In genomic region chr5:82408033-82408432, GRCh38 we compare ENCODE assay signal across 24 cellular contexts.
"Had no signal": no experiment of that assay in that cellular context is flagged by ENCODE, and none has a peak within 500 bp of the region (broad histone marks: within the 10 kb centered on the region; RNA-seq: fewer than 3 reads in every experiment).

No MANE protein-coding gene starts in this region.

- H3K27me3 ChIP-seq: spleen had no signal

- H3K36me3 ChIP-seq: spleen, thoracic aorta had no signal

- H3K27ac ChIP-seq: spleen, thoracic aorta had no signal

- H3K9me3 Mint-ChIP-seq: activated T-helper 17 cell treated with anti-CD3 and anti-CD28 coated beads, Interleukin-2, amount 50 U/mL, for 72 hours had no signal

- H3K4me1 ChIP-seq: spleen had no signal

- H3K36me3 Mint-ChIP-seq: brain, type B pancreatic cell had no signal

- ATAC-seq: activated naive CD4-positive, alpha-beta T cell treated with anti-CD3 and anti-CD28 coated beads, Interleukin-2, amount 50 U/mL, for 72 hours; activated T-helper 17 cell treated with anti-CD3 and anti-CD28 coated beads, Interleukin-2, amount 50 U/mL, for 72 hours; naive thymus-derived CD4-positive, alpha-beta T cell; WTC11 had no signal

- DNase-seq: activated CD8-positive, alpha-beta memory T cell treated with anti-CD3 and anti-CD28 coated beads for 24 hours; activated CD8-positive, alpha-beta memory T cell treated with anti-CD3 and anti-CD28 coated beads, Interleukin-2, amount 50 U/mL, for 4 hours; activated T-cell treated with anti-CD3 and anti-CD28 coated beads, Interleukin-2, amount 50 U/mL, for 24 hours; aorta; central memory CD4-positive, alpha-beta T cell; dermis blood vessel endothelial cell; effector memory CD4-positive, alpha-beta T cell; glutamatergic neuron; hypothalamus; naive thymus-derived CD4-positive, alpha-beta T cell; retina; spleen; stimulated activated CD4-positive, alpha-beta T cell treated with anti-CD3 and anti-CD28 coated beads, Interleukin-4, amount 100 ng/mL, for 1 hour; stimulated activated naive CD4-positive, alpha-beta T cell treated with Interleukin-2 at 50 U/mL for 16 hours; T1000 had no signal

- H3K4me3 ChIP-seq: spleen, thoracic aorta had no signal

- H3K4me3 Mint-ChIP-seq: activated T-cell treated with anti-CD3 and anti-CD28 coated beads, Interleukin-2, amount 50 U/mL, for 24 hours; activated T-helper 17 cell treated with anti-CD3 and anti-CD28 coated beads, Interleukin-2, amount 50 U/mL, for 72 hours; brain; naive thymus-derived CD4-positive, alpha-beta T cell; T-helper 1 cell treated with Interleukin-12 subunit alpha and Interleukin-12 subunit beta and Interleukin-4 antibody, amounts not matched to agents 30 μg/mL and 1 μg/mL, for 36 hours; type B pancreatic cell; WTC11 had no signal

- FAIRE-seq: frontal cortex had no signal

- H3K27ac Mint-ChIP-seq: activated naive CD4-positive, alpha-beta T cell treated with anti-CD3 and anti-CD28 coated beads, Interleukin-2, amount 50 U/mL, for 72 hours; activated T-cell treated with anti-CD3 and anti-CD28 coated beads, Interleukin-2, amount 50 U/mL, for 24 hours; activated T-helper 17 cell treated with anti-CD3 and anti-CD28 coated beads, Interleukin-2, amount 50 U/mL, for 72 hours; naive thymus-derived CD4-positive, alpha-beta T cell; progenitor cell of endocrine pancreas; T-helper 1 cell treated with Interleukin-12 subunit alpha and Interleukin-12 subunit beta and Interleukin-4 antibody, amounts not matched to agents 30 μg/mL and 1 μg/mL, for 36 hours; type B pancreatic cell; WTC11 had no signal

- H3K27me3 Mint-ChIP-seq: activated T-cell treated with anti-CD3 and anti-CD28 coated beads, Interleukin-2, amount 50 U/mL, for 24 hours; activated T-helper 17 cell treated with anti-CD3 and anti-CD28 coated beads, Interleukin-2, amount 50 U/mL, for 72 hours; brain; progenitor cell of endocrine pancreas; type B pancreatic cell had no signal

- H3K4me1 Mint-ChIP-seq: activated T-helper 17 cell treated with anti-CD3 and anti-CD28 coated beads, Interleukin-2, amount 50 U/mL, for 72 hours; brain; naive thymus-derived CD4-positive, alpha-beta T cell had no signal
